In the genomic region with DNA sequence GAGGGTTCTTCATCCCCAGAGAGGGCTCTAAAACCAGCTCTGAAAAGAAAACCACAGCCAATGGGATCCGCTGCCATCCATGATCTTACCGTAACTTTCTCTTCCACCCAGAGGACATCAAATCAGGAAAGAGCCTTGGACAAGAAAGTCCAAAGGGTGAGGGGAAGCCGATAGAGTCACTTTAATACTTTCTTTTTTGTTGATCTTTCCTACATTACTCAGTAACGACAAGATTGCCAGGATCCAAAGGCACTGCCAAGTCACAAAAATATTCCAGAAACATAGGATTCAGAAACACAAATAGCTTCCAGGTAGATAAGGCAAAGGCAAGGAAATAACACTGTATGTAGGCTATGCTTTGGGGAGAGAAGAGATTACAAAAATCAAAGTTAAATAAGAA, we compare ENCODE assay signal across 2 cellular contexts. TPM values are rescaled to one million over a fixed set of nuclear protein-coding genes. Genes with fewer than 3 reads are reported as not detected.
"Had no signal": no experiment of that assay in that cellular context is flagged by ENCODE, and none has a peak within 500 bp of the region (broad histone marks: within the 10 kb centered on the region; RNA-seq: fewer than 3 reads in every experiment).

No MANE protein-coding gene starts in this region.

RNA-seq across cellular contexts. Expression of a gene that starts 17.0 kb away (rescaled TPM):
- total RNA-seq: G401, GM12878 had no signal
- polyA plus RNA-seq: GM12878 had no signal
